In genomic region chr15:51926808-51927207, GRCh38 we compare ENCODE assay signal across 22 cellular contexts. TPM values are rescaled to one million over a fixed set of nuclear protein-coding genes. Genes with fewer than 3 reads are reported as not detected.
DNase-seq lines count a peak whose midpoint lies in the region; ATAC-seq, FAIRE-seq and TF ChIP-seq lines count a peak whose summit lies in the region.
"Had no signal": no experiment of that assay in that cellular context is flagged by ENCODE, and none has a peak within 500 bp of the region (broad histone marks: within the 10 kb centered on the region; RNA-seq: fewer than 3 reads in every experiment).

No MANE protein-coding gene starts in this region.

- H3K4me1 ChIP-seq in Karpas-422 (ENCODE audit: low read length) (no peaks in the 10 kb centered on the region), K562 (replicated peaks in 1 of 2; ENCODE audit: control insufficient read depth in 2 of 2, insufficient read depth in 2 of 2, low read length in 2 of 2) (no peaks in the 10 kb centered on the region)
- H3K4me1 ChIP-seq: BE2C had no signal

- no peaks in the 10 kb centered on the region for H3K79me2 ChIP-seq in Karpas-422 (ENCODE audit: low read length)
- H3K79me2 ChIP-seq in K562 (ENCODE audit: control insufficient read depth, insufficient read depth, low read length): no peaks in the 10 kb centered on the region

- H3K9me1 ChIP-seq in K562 (ENCODE audit: control insufficient read depth, insufficient read depth, low read length): no peaks in the 10 kb centered on the region

- no peaks in the 10 kb centered on the region for H3K9me3 ChIP-seq in CD4-positive, alpha-beta T cell (ENCODE audit: control insufficient read depth, low read length)
- H3K9me3 ChIP-seq in Karpas-422 (ENCODE audit: low read length) (no peaks in the 10 kb centered on the region), K562 (replicated peaks; ENCODE audit: control insufficient read depth, insufficient read depth, low read depth, low read length) (no peaks in the 10 kb centered on the region)
- H3K9me3 ChIP-seq: BE2C had no signal

- no peak overlapping the region for H3K27ac ChIP-seq in CD4-positive, alpha-beta T cell (ENCODE audit: low read depth, low read length)
- H3K27ac ChIP-seq in Karpas-422 (ENCODE audit: low read length) (0 out of 2 replicates have a peak overlapping the region, but pooled peaks have one; percentile 39), K562 (ENCODE audit: extremely low read depth, low read depth, low read length) (no peak overlapping the region)
- H3K27ac ChIP-seq: HL-60 had no signal

- H2AFZ ChIP-seq in Karpas-422 (ENCODE audit: low read length) (no peak overlapping the region), K562 (ENCODE audit: low read depth, low read length) (no peak overlapping the region)
- H2AFZ ChIP-seq: GM23338 had no signal

- H3K27ac Mint-ChIP-seq in activated naive CD8-positive, alpha-beta T cell: peak overlapping the region; percentile 22
- H3K27ac Mint-ChIP-seq in activated naive CD8-positive, alpha-beta T cell treated with anti-CD3 and anti-CD28 coated beads, Interleukin-2, amount 50 U/mL, for 24 hours: no peak overlapping the region
- H3K27ac Mint-ChIP-seq in CD4-positive, alpha-beta T cell: peak overlapping the region; percentile 15
- H3K27ac Mint-ChIP-seq: GM23338, IgD-negative memory B cell had no signal

- H3K9me2 ChIP-seq in Karpas-422 (replicated peaks; ENCODE audit: insufficient read depth, low read length): no peaks in the 10 kb centered on the region

- POLR2A ChIA-PET in CD4-positive, alpha-beta T cell (lab: Charles Lee): no interaction called here
- POLR2A ChIA-PET in K562 (lab: Yijun Ruan, JAX): interaction anchor here (1.1 to 1.3 kb wide), 2 partner anchors 9 to 93 kb away, joined by 3 to 6 read pairs; no protein-coding TSS in a partner anchor

- H3K4me1 Mint-ChIP-seq in activated naive CD8-positive, alpha-beta T cell (ENCODE audit: low read depth): no peaks in the 10 kb centered on the region
- H3K4me1 Mint-ChIP-seq in activated naive CD8-positive, alpha-beta T cell treated with anti-CD3 and anti-CD28 coated beads, Interleukin-2, amount 50 U/mL, for 24 hours: no peaks in the 10 kb centered on the region
- no peaks in the 10 kb centered on the region for H3K4me1 Mint-ChIP-seq in CD4-positive, alpha-beta T cell (ENCODE audit: low read depth)
- H3K4me1 Mint-ChIP-seq: IgD-negative memory B cell had no signal

- CTCF ChIA-PET in CD4-positive, alpha-beta T cell (lab: Charles Lee): no interaction called here
- CTCF ChIA-PET in K562 (lab: Yijun Ruan, JAX; ENCODE audit: low intra/inter-chr PET ratio): no interaction called here

- TF ChIP-seq CTCF in CD4-positive, alpha-beta T cell (IDR thresholded peaks at IDR 0.05): no peak
- no peak for TF ChIP-seq CTCF in K562 (IDR thresholded peaks at IDR 0.05 in 2 of 3, conservative IDR thresholded peaks at IDR 0.05 in 1 of 3; ENCODE audit: insufficient read depth in 2 of 3, low read depth in 1 of 3, low read length in 3 of 3)

- H3K36me3 Mint-ChIP-seq in activated naive CD8-positive, alpha-beta T cell: peaks cover 5% of the 10 kb centered on the region
- H3K36me3 Mint-ChIP-seq in activated naive CD8-positive, alpha-beta T cell treated with anti-CD3 and anti-CD28 coated beads, Interleukin-2, amount 50 U/mL, for 24 hours (ENCODE audit: low read depth): peaks cover 9% of the 10 kb centered on the region
- peaks cover 57% of the 10 kb centered on the region for H3K36me3 Mint-ChIP-seq in CD4-positive, alpha-beta T cell (ENCODE audit: low read depth)

- no peak overlapping the region for H3K4me3 Mint-ChIP-seq in activated naive CD8-positive, alpha-beta T cell
- H3K4me3 Mint-ChIP-seq in activated naive CD8-positive, alpha-beta T cell treated with anti-CD3 and anti-CD28 coated beads, Interleukin-2, amount 50 U/mL, for 24 hours: no peak overlapping the region
- no peak overlapping the region for H3K4me3 Mint-ChIP-seq in CD4-positive, alpha-beta T cell
- H3K4me3 Mint-ChIP-seq: CD4-positive, CD25-positive, alpha-beta regulatory T cell; GM23338; IgD-negative memory B cell had no signal

- no peak for TF ChIP-seq RAD21 in K562 (CRISPR knock-in tag; conservative IDR thresholded peaks at IDR 0.05 in 1 of 2, IDR thresholded peaks at IDR 0.05 in 1 of 2)

- BruUV-seq in K562 (replicated peaks; lab: Mats Ljungman, UMichigan): no TSS peak

- H3K4me2 ChIP-seq in Karpas-422 (ENCODE audit: low read depth, low read length, poor library complexity, severe bottlenecking) (no peak overlapping the region), K562 (ENCODE audit: insufficient read depth, low read length) (no peak overlapping the region)
- H3K4me2 ChIP-seq: GM23338 had no signal

- H3K36me3 ChIP-seq in Karpas-422 (ENCODE audit: insufficient read depth, low read length): peaks cover 20% of the 10 kb centered on the region
- H3K36me3 ChIP-seq in K562 (ENCODE audit: control insufficient read depth, insufficient read depth, low read length): peaks cover 25% of the 10 kb centered on the region; the same call in 2 of the 3 replicates
- H3K36me3 ChIP-seq: BE2C had no signal

- intact Hi-C loops in CD4-positive, alpha-beta T cell (cut with DNase I, micrococcal nuclease): no loop called here
- intact Hi-C loops in K562 (cut with micrococcal nuclease): no loop called here

- H3K27me3 ChIP-seq in CD4-positive, alpha-beta T cell (ENCODE audit: control insufficient read depth, insufficient read depth, low read length): no peaks in the 10 kb centered on the region
- H3K27me3 ChIP-seq in Karpas-422 (ENCODE audit: low read length) (no peaks in the 10 kb centered on the region), K562 (ENCODE audit: control insufficient read depth in 2 of 2, insufficient read depth in 2 of 2, low read length in 2 of 2) (no peaks in the 10 kb centered on the region)
- H3K27me3 ChIP-seq: BE2C had no signal

- no peaks in the 10 kb centered on the region for H3K27me3 Mint-ChIP-seq in activated naive CD8-positive, alpha-beta T cell
- no peaks in the 10 kb centered on the region for H3K27me3 Mint-ChIP-seq in activated naive CD8-positive, alpha-beta T cell treated with anti-CD3 and anti-CD28 coated beads, Interleukin-2, amount 50 U/mL, for 24 hours
- no peaks in the 10 kb centered on the region for H3K27me3 Mint-ChIP-seq in CD4-positive, alpha-beta T cell
- H3K27me3 Mint-ChIP-seq: CD4-positive, CD25-positive, alpha-beta regulatory T cell; IgD-negative memory B cell had no signal

- H3K9ac ChIP-seq in Karpas-422 (ENCODE audit: low read length) (no peak overlapping the region), K562 (ENCODE audit: insufficient read depth in 1 of 2, low read depth in 2 of 2, low read length in 2 of 2) (no peak overlapping the region)

- FAIRE-seq in K562 (lab: Jason Lieb, UNC): no peak
- FAIRE-seq: GM12892, GM18507, H54 had no signal

- WGBS in K562 (ENCODE audit: insufficient coverage, low coverage, missing lambda C conversion rate): 91% methylated on average over 3 of the region's 3 CpGs

- in situ Hi-C loops in K562 (cut with MboI): no loop called here

- DNase-seq in activated naive CD8-positive, alpha-beta T cell treated with anti-CD3 and anti-CD28 coated beads, Interleukin-2, amount 50 U/mL, for 24 hours: no peak
- no peak for DNase-seq in CD4-positive, alpha-beta T cell
- DNase-seq in Karpas-422 (no peak), K562 (ENCODE audit: extremely low read depth in 1 of 4, low spot score in 3 of 4) (no peak), Kasumi-1 (lab: John Stamatoyannopoulos, UW) (no peak), NCI-H345 treated with DMSO at 0.1 percent for 48 hours (lab: John Stamatoyannopoulos, UW; ENCODE audit: unreplicated experiment) (no peak)
- DNase-seq: ACHN; BE2C; C1 segment of cervical spinal cord; CD4-positive, CD25-positive, alpha-beta regulatory T cell; DMS153; DMS79; GDM1; HCEC 1CT had no signal

- TF ChIP-seq EP300 in K562 (IDR thresholded peaks at IDR 0.05; ENCODE audit: low read length): no peak

- TF ChIP-seq POLR2A in K562 (conservative IDR thresholded peaks at IDR 0.05): no peak

- no peak overlapping the region for H3K4me3 ChIP-seq in Karpas-422 (ENCODE audit: low read length)
- no peak overlapping the region for H3K4me3 ChIP-seq in K562
- H3K4me3 ChIP-seq: GM23338 had no signal

- no peak for ATAC-seq in activated naive CD8-positive, alpha-beta T cell treated with anti-CD3 and anti-CD28 coated beads, Interleukin-2, amount 50 U/mL, for 24 hours
- no peak for ATAC-seq in CD4-positive, alpha-beta T cell (ENCODE audit: poor library complexity)
- ATAC-seq in K562: no peak
- ATAC-seq in HG02623 (IDR thresholded peaks at IDR 0.05; ENCODE audit: unreplicated experiment): no peak
- ATAC-seq: GM23338 had no signal

- H4K20me1 ChIP-seq in Karpas-422 (ENCODE audit: insufficient read depth, low read depth, low read length): no peaks in the 10 kb centered on the region
- no peaks in the 10 kb centered on the region for H4K20me1 ChIP-seq in K562 (replicated peaks; ENCODE audit: control insufficient read depth, insufficient read depth, low read length)

- no peaks in the 10 kb centered on the region for H3K9me3 Mint-ChIP-seq in activated naive CD8-positive, alpha-beta T cell (ENCODE audit: low read depth)
- no peaks in the 10 kb centered on the region for H3K9me3 Mint-ChIP-seq in activated naive CD8-positive, alpha-beta T cell treated with anti-CD3 and anti-CD28 coated beads, Interleukin-2, amount 50 U/mL, for 24 hours
- no peaks in the 10 kb centered on the region for H3K9me3 Mint-ChIP-seq in CD4-positive, alpha-beta T cell
- H3K9me3 Mint-ChIP-seq: CD4-positive, CD25-positive, alpha-beta regulatory T cell; GM23338; IgD-negative memory B cell had no signal

TF ChIP-seq in K562, 482 proteins besides CTCF, POLR2A, EP300 and RAD21 (continues in another document):
- peak; percentile 80 for TF ChIP-seq ZNF316 (IDR thresholded peaks at IDR 0.05)

RNA-seq across cellular contexts. Expression of gene LEO1, which starts 44.8 kb away (rescaled TPM):
- 1 to 10 TPM; 6.2 to 6.7 TPM for total RNA-seq in CD4-positive, alpha-beta T cell
- 16.9 and 32.3 TPM in 2 replicates for total RNA-seq in Karpas-422 (2014; rRNA removed; shearing (Covaris generic); ENCODE audit: low replicate concordance)
- 11.5 and 34.7 TPM in 2 replicates for total RNA-seq in K562 (2011; cell fraction: chromatin; rRNA removed; ENCODE audit: low replicate concordance)
- total RNA-seq in K562 (2011; cell fraction: nucleolus; rRNA removed): 7.7 and 8.7 TPM in 2 replicates
- total RNA-seq in K562 (2011; cell fraction: nucleoplasm; rRNA removed): 18.7 and 25.7 TPM in 2 replicates
- total RNA-seq in K562 (2014; rRNA removed) (33.4 and 37.9 TPM in 2 replicates), K562 (2014; rRNA removed; fragmentation: Illumina TruSeq; extraction: Trizol) (40.9 and 44.1 TPM in 2 replicates), K562 (2015; rRNA removed; fragmentation: Illumina TruSeq; extraction: Trizol) (42.5 and 44.0 TPM in 2 replicates), K562 (2021) (19.2 and 19.6 TPM in 2 replicates)
- polyA plus RNA-seq in K562 (2011; rRNA removed) (6.1 and 8.4 TPM in 2 replicates), K562 (2014; fragmentation: Illumina TruSeq; extraction: Trizol) (37.8 and 48.3 TPM in 2 replicates), K562 (2014; fragmentation: Nextera tagmentation; extraction: Ambion mirVana) (10 to 100 TPM; 26.0 to 38.7 TPM), K562 (2014; rRNA removed) (28.8 and 37.2 TPM in 2 replicates)
- polyA plus RNA-seq in K562 (2011; cell fraction: cytosol; rRNA removed): 0.76 and 2.3 TPM in 2 replicates
- 2.4 and 3.5 TPM in 2 replicates for polyA plus RNA-seq in K562 (2011; cell fraction: nucleus; rRNA removed)
- 15.7 and 29.5 TPM in 2 replicates for polyA plus RNA-seq in K562 (2012)
- 20.8 and 22.3 TPM in 2 replicates for polyA minus RNA-seq in K562 (2011; rRNA and poly(A)+ RNA removed)
- polyA minus RNA-seq in K562 (2011; cell fraction: cytosol; rRNA and poly(A)+ RNA removed): 4.6 and 5.0 TPM in 2 replicates
- polyA minus RNA-seq in K562 (2011; cell fraction: nucleus; rRNA and poly(A)+ RNA removed): 3.5 and 7.9 TPM in 2 replicates
